ENCODE assay signal across 8 cellular contexts in genomic region chr1:144461136-144461759, GRCh38. TPM values are rescaled to one million over a fixed set of nuclear protein-coding genes. Genes with fewer than 3 reads are reported as not detected.
DNase-seq lines count a peak whose midpoint lies in the region; ATAC-seq, FAIRE-seq and TF ChIP-seq lines count a peak whose summit lies in the region.
"Not testable (repeated sequence)": the region's sequence is repeated elsewhere in the genome, so short reads cannot be mapped to it uniquely, and the experiment has no call there.

TSS of gene NBPF15 (minus strand) at chr1:144461669. CDS start at chr1:144440003, 21,666 bp downstream.

- not testable (repeated sequence) for H3K36me3 Mint-ChIP-seq in H9 (ENCODE audit: insufficient read depth in 1 of 3, low read depth in 3 of 3); activated naive CD8-positive, alpha-beta T cell; neural progenitor cell; stimulated activated naive B cell treated with anti-CD40 and anti-IgM and Interleukin-4, amounts not matched to agents 10 μg/mL and 1 μg/mL and 100 μg/mL, for 72 hours

- not testable (repeated sequence) for H4K8ac ChIP-seq in H9 (replicated peaks; ENCODE audit: insufficient read length, low read depth, low read length)

- H3K4me3 Mint-ChIP-seq in H9 (peak within 1 kb of the TSS; percentile 92 to 94), neural progenitor cell (peak within 1 kb of the TSS; percentile 96)
- peak within 1 kb of the TSS; percentile 95 for H3K4me3 Mint-ChIP-seq in activated naive CD8-positive, alpha-beta T cell
- H3K4me3 Mint-ChIP-seq in stimulated activated naive B cell treated with anti-CD40 and anti-IgM and Interleukin-4, amounts not matched to agents 10 μg/mL and 1 μg/mL and 100 μg/mL, for 72 hours = peak within 1 kb of the TSS; percentile 96 to 99

- not testable (repeated sequence) for H3K9ac ChIP-seq in H9 (ENCODE audit: extremely low read depth, insufficient read length, low read length); neural progenitor cell

- not testable (repeated sequence) for H3K27ac ChIP-seq in H9 (ENCODE audit: insufficient read length, low read depth, low read length); neural progenitor cell

- not testable (repeated sequence) for TF ChIP-seq CTCF in H9 (conservative IDR thresholded peaks at IDR 0.05); neural progenitor cell (IDR thresholded peaks at IDR 0.05)

- H3K23me2 ChIP-seq in H9 (ENCODE audit: insufficient read length, low read depth, low read length, poor library complexity, severe bottlenecking) = not testable (repeated sequence)

- not testable (repeated sequence) for H3K9me3 Mint-ChIP-seq in H9; activated naive CD8-positive, alpha-beta T cell (ENCODE audit: low read depth); neural progenitor cell; stimulated activated naive B cell treated with anti-CD40 and anti-IgM and Interleukin-4, amounts not matched to agents 10 μg/mL and 1 μg/mL and 100 μg/mL, for 72 hours

- H3K9me3 ChIP-seq in H9 (ENCODE audit: control insufficient read depth, low read depth, low read length); neural progenitor cell (ENCODE audit: low read depth): not testable (repeated sequence)

- FAIRE-seq in frontal cortex (lab: Jason Lieb, UNC) = not testable (repeated sequence)

- not testable (repeated sequence) for H2BK20ac ChIP-seq in H9 (ENCODE audit: low read depth, low read length, poor library complexity, severe bottlenecking)

- not testable (repeated sequence) for H2BK5ac ChIP-seq in H9 (ENCODE audit: insufficient read length, low read length)

- H2BK120ac ChIP-seq in H9 (ENCODE audit: low read depth, low read length, poor library complexity, severe bottlenecking) = not testable (repeated sequence)

- H2AFZ ChIP-seq in H9 (ENCODE audit: low read length) = not testable (repeated sequence)
- peak within 1 kb of the TSS; percentile 88 for H2AFZ ChIP-seq in neural progenitor cell (replicated peaks)

- not testable (repeated sequence) for H3K18ac ChIP-seq in H9 (ENCODE audit: insufficient read length, low read depth, low read length)

- DNase-seq in EH (ENCODE audit: low read depth) (peak; percentile 61), H9 (peak; percentile 68), M059J (ENCODE audit: low read depth) (peak; percentile 60), T follicular helper cell (ENCODE audit: low read depth) (peak; percentile 59), neural progenitor cell (ENCODE audit: low spot score) (peak; percentile 84)
- DNase-seq in frontal cortex (ENCODE audit: low spot score in 2 of 2) = not testable (repeated sequence)
- DNase-seq in stimulated activated naive B cell treated with anti-CD40 and anti-IgM and Interleukin-4, amounts not matched to agents 10 μg/mL and 1 μg/mL and 100 μg/mL, for 72 hours = peak; percentile 62

- H3K4me2 ChIP-seq in H9 (ENCODE audit: insufficient read depth, insufficient read length, low read length) (peak within 1 kb of the TSS; percentile 16), neural progenitor cell (peak within 1 kb of the TSS; percentile 73)

- not testable (repeated sequence) for H3K36me3 ChIP-seq in neural progenitor cell

- H2BK15ac ChIP-seq in H9 (ENCODE audit: low read depth, low read length) = not testable (repeated sequence)

- not testable (repeated sequence) for H3K27me3 ChIP-seq in H9 (ENCODE audit: insufficient read depth, low read length)
- H3K27me3 ChIP-seq in neural progenitor cell = peaks cover 24% of the 10 kb centered on the region

- not testable (repeated sequence) for H4K91ac ChIP-seq in H9 (ENCODE audit: insufficient read length, low read depth, low read length)

- not testable (repeated sequence) for H2AK5ac ChIP-seq in H9 (ENCODE audit: insufficient read length, low read length)

- not testable (repeated sequence) for H4K20me1 ChIP-seq in H9 (ENCODE audit: control insufficient read depth, insufficient read depth, insufficient read length); neural progenitor cell (ENCODE audit: low read depth)

- H3K4ac ChIP-seq in H9 (ENCODE audit: low read depth, low read length) = not testable (repeated sequence)

- not testable (repeated sequence) for H3K14ac ChIP-seq in H9 (ENCODE audit: insufficient read depth, low read length)

- not testable (repeated sequence) for H2BK12ac ChIP-seq in H9 (ENCODE audit: insufficient read length, low read depth, low read length)

- peak; percentile 99 for ATAC-seq in stimulated activated naive B cell treated with anti-CD40 and anti-IgM and Interleukin-4, amounts not matched to agents 10 μg/mL and 1 μg/mL and 100 μg/mL, for 72 hours (replicated peaks)

- not testable (repeated sequence) for H3K4me1 ChIP-seq in H9 (ENCODE audit: insufficient read depth, low read length); neural progenitor cell

- H3K79me2 ChIP-seq in H9 (ENCODE audit: insufficient read depth, low read length); neural progenitor cell (ENCODE audit: low read depth): not testable (repeated sequence)

- H3K56ac ChIP-seq in H9 (ENCODE audit: insufficient read length, low read depth, low read length) = not testable (repeated sequence)

- H3K27me3 Mint-ChIP-seq in H9 (ENCODE audit: low read depth) = peaks cover 22% of the 10 kb centered on the region
- not testable (repeated sequence) for H3K27me3 Mint-ChIP-seq in activated naive CD8-positive, alpha-beta T cell; neural progenitor cell (ENCODE audit: insufficient read depth, low read depth); stimulated activated naive B cell treated with anti-CD40 and anti-IgM and Interleukin-4, amounts not matched to agents 10 μg/mL and 1 μg/mL and 100 μg/mL, for 72 hours

- peak within 1 kb of the TSS; percentile 63 for H3K4me3 ChIP-seq in neural progenitor cell

- H4K5ac ChIP-seq in H9 (ENCODE audit: insufficient read length, low read depth, low read length) = not testable (repeated sequence)

- WGBS in H9 (ENCODE audit: extremely low coverage, insufficient read length, low lambda C conversion rate) = no CpG with 5 or more reads among the region's 71 CpGs

- not testable (repeated sequence) for H3K27ac Mint-ChIP-seq in H9; activated naive CD8-positive, alpha-beta T cell; neural progenitor cell
- peak within 1 kb of the TSS; percentile 95 for H3K27ac Mint-ChIP-seq in stimulated activated naive B cell treated with anti-CD40 and anti-IgM and Interleukin-4, amounts not matched to agents 10 μg/mL and 1 μg/mL and 100 μg/mL, for 72 hours

- not testable (repeated sequence) for H3T11ph ChIP-seq in H9 (ENCODE audit: low read length)

- H3K23ac ChIP-seq in H9 (ENCODE audit: insufficient read length, low read depth, low read length) = not testable (repeated sequence)

- H3F3A ChIP-seq in neural progenitor cell (ENCODE audit: low read depth) = not testable (repeated sequence)

- not testable (repeated sequence) for H3K79me1 ChIP-seq in H9 (ENCODE audit: insufficient read depth, low read depth, low read length, poor library complexity, severe bottlenecking)

- not testable (repeated sequence) for H3K4me1 Mint-ChIP-seq in H9; activated naive CD8-positive, alpha-beta T cell (ENCODE audit: low read depth); neural progenitor cell; stimulated activated naive B cell treated with anti-CD40 and anti-IgM and Interleukin-4, amounts not matched to agents 10 μg/mL and 1 μg/mL and 100 μg/mL, for 72 hours

RNA-seq across cellular contexts. Expression of gene NBPF15, which starts in this region (rescaled TPM):
- total RNA-seq in H9 (2021) (7.8 and 9.3 TPM in 2 replicates), frontal cortex (51.0 TPM), neural progenitor cell (ENCODE audit: low replicate concordance) (14.6 and 19.5 TPM in 2 replicates)
- 14.7 and 38.1 TPM in 2 replicates for total RNA-seq in M059J (2014; rRNA removed; shearing (Covaris generic))
